Comparison of ENCODE assay signal across 1 cellular context in the genomic region with DNA sequence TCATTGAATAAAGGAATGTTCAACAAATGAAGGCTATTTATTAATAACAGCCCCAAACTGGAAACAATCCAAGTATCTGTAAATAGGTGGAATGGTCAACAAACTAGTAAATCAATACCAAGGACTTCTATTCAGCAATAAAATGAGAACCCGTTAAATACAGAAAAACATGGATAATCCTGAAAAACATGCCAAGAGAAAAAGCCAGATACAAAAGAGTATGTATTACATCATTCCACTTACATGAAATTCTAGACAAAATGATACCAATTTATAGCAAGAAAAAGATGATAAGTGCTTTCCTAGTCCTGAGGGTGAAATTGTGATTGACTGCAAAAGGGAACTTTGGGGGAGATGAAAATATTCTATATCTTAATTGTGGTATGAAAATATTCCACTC.
TF ChIP-seq lines count a peak whose summit lies in the region.

No MANE protein-coding gene starts in this region.

TF ChIP-seq in A549, 52 proteins besides CTCF, POLR2A, EP300 and RAD21 (continued from another document):
- TF ChIP-seq BHLHE40 (IDR thresholded peaks at IDR 0.05; ENCODE audit: low read depth, low read length): no peak
